ENCODE assay signal across 24 cellular contexts in genomic region chr11:33018840-33019239, GRCh38. TPM values are rescaled to one million over a fixed set of nuclear protein-coding genes. Genes with fewer than 3 reads are reported as not detected.
DNase-seq lines count a peak whose midpoint lies in the region; ATAC-seq, FAIRE-seq and TF ChIP-seq lines count a peak whose summit lies in the region.
"Had no signal": no experiment of that assay in that cellular context is flagged by ENCODE, and none has a peak within 500 bp of the region (broad histone marks: within the 10 kb centered on the region; RNA-seq: fewer than 3 reads in every experiment).

No MANE protein-coding gene starts in this region.

- TF ChIP-seq CTCF in HepG2 (CRISPR knock-in tag; IDR thresholded peaks at IDR 0.05) (no peak), psoas muscle (IDR thresholded peaks at IDR 0.05) (no peak), esophagus muscularis mucosa (IDR thresholded peaks at IDR 0.05) (no peak)

- POLR2A ChIA-PET in HepG2 (lab: Yijun Ruan, JAX) = no interaction called here

- no peak for TF ChIP-seq RAD21 in HepG2 (CRISPR knock-in tag; IDR thresholded peaks at IDR 0.05)

- no peak for ATAC-seq in HepG2
- no peak for ATAC-seq in psoas muscle
- no peak for ATAC-seq in GM21381 (IDR thresholded peaks at IDR 0.05; ENCODE audit: unreplicated experiment)
- ATAC-seq in HG02759 (IDR thresholded peaks at IDR 0.05; ENCODE audit: unreplicated experiment) = no peak
- ATAC-seq in activated CD4-positive, CD25-positive, alpha-beta regulatory T cell treated with anti-CD3 and anti-CD28 coated beads, Interleukin-2, amount 50 U/mL, for 24 hours = no peak
- ATAC-seq: GM12878, HCT116 had no signal

- H3K4me1 ChIP-seq in duodenal mucosa (ENCODE audit: control insufficient read depth in 1 of 2, insufficient read depth in 2 of 2, low read length in 2 of 2) (peaks cover 15 to 22% of the 10 kb centered on the region in 2 donors), HepG2 (ENCODE audit: insufficient read depth, low read length) (peaks cover 67% of the 10 kb centered on the region), psoas muscle (peaks cover 25% of the 10 kb centered on the region), esophagus muscularis mucosa (peaks cover 9 to 19% (median 15%) of the 10 kb centered on the region in 4 donors)

- H3K27ac ChIP-seq in duodenal mucosa (ENCODE audit: low read depth, low read length) (no peak overlapping the region), HepG2 (ENCODE audit: extremely low read length, insufficient read depth, low read length) (peak overlapping the region; percentile 86), psoas muscle (no peak overlapping the region), esophagus muscularis mucosa (replicated peaks in 1 of 4) (no peak overlapping the region)
- H3K27ac ChIP-seq: BLaER1 treated with 17β-estradiol and CSF1 and Interleukin-3, amounts not matched to agents 10 nM and 100 nM; SJSA1 had no signal

- CTCF ChIA-PET in HepG2 (lab: Yijun Ruan, JAX; ENCODE audit: low intra/inter-chr PET ratio, low total read pairs) = no interaction called here

- WGBS in HepG2 (ENCODE audit: low lambda C conversion rate) = 55% methylated on average over 6 of the region's 6 CpGs
- 48 to 59% (median 51%) methylated on average over 6 of the region's 6 CpGs for WGBS in psoas muscle, 3 donors
- 87% methylated on average over 6 of the region's 6 CpGs for WGBS in esophagus muscularis mucosa

- peak; percentile 30 for DNase-seq in LHCN-M2 (ENCODE audit: low read depth)
- DNase-seq in HepG2 (ENCODE audit: low spot score) = no peak
- no peak for DNase-seq in psoas muscle
- DNase-seq in esophagus muscularis mucosa (ENCODE audit: extremely low spot score) = no peak
- DNase-seq: CD4-positive, alpha-beta T cell; EL; GDM1; Karpas-422; NCI-H1105 treated with DMSO at 0.1 percent for 48 hours; NCI-H2029; NCI-H2227 treated with DMSO at 0.1 percent for 48 hours; NCI-H526 treated with DMSO at 0.1 percent for 48 hours; Right ventricle myocardium superior; RPMI8226 had no signal

- peak overlapping the region; percentile 80 for H3K4me2 ChIP-seq in HepG2 (ENCODE audit: low read depth, low read length)
- H3K4me2 ChIP-seq: BLaER1 treated with 17β-estradiol and CSF1 and Interleukin-3, amounts not matched to agents 10 nM and 100 nM had no signal

- in situ Hi-C loops in HepG2 (cut with HindIII; ENCODE audit: extremely low pct_ligation_motif_present, low pct_unique_long_range_greater_than_20kb) = no loop called here

- FAIRE-seq in HepG2 (lab: Jason Lieb, UNC) = no peak
- FAIRE-seq: A204.1, D721Med, GM12878 had no signal

- no peak for TF ChIP-seq EP300 in HepG2 (IDR thresholded peaks at IDR 0.05; ENCODE audit: low read depth in 2 of 2, low read length in 2 of 2)
- no peak for TF ChIP-seq EP300 in HepG2 (CRISPR knock-in tag; IDR thresholded peaks at IDR 0.05; ENCODE audit: borderline replicate concordance)
- no peak for TF ChIP-seq EP300 in esophagus muscularis mucosa (IDR thresholded peaks at IDR 0.05)

- H3K9ac ChIP-seq in duodenal mucosa (ENCODE audit: low read depth in 1 of 2, low read length in 2 of 2) (no peak overlapping the region), HepG2 (ENCODE audit: insufficient read depth, low read depth, low read length) (no peak overlapping the region; the same call in 1 of the 2 replicates)
- H3K9ac ChIP-seq: BLaER1 treated with 17β-estradiol and CSF1 and Interleukin-3, amounts not matched to agents 10 nM and 100 nM had no signal

- BruUV-seq in HepG2 (replicated peaks; lab: Mats Ljungman, UMichigan) = no TSS peak

- TF ChIP-seq POLR2A in HepG2 (IDR thresholded peaks at IDR 0.05; ENCODE audit: insufficient read depth in 1 of 2, low read depth in 2 of 2, low read length in 2 of 2) (no peak), esophagus muscularis mucosa (IDR thresholded peaks at IDR 0.05; ENCODE audit: low read depth) (no peak)

- peaks cover 73% of the 10 kb centered on the region for H3K79me2 ChIP-seq in HepG2 (ENCODE audit: insufficient read depth, low read length)

- H4K20me1 ChIP-seq in HepG2 (ENCODE audit: insufficient read depth, low read length) = no peaks in the 10 kb centered on the region
- H4K20me1 ChIP-seq: BLaER1 treated with 17β-estradiol and CSF1 and Interleukin-3, amounts not matched to agents 10 nM and 100 nM had no signal

- H3K9me3 ChIP-seq in duodenal mucosa (ENCODE audit: control insufficient read depth in 1 of 2, low read length in 2 of 2) (no peaks in the 10 kb centered on the region), HepG2 (ENCODE audit: low read length) (no peaks in the 10 kb centered on the region), psoas muscle (no peaks in the 10 kb centered on the region), esophagus muscularis mucosa (no peaks in the 10 kb centered on the region)
- H3K9me3 ChIP-seq: SJSA1 had no signal

- H2AFZ ChIP-seq in HepG2 (ENCODE audit: low read length) = no peak overlapping the region

- H3K27me3 ChIP-seq in duodenal mucosa (ENCODE audit: control insufficient read depth in 1 of 2, insufficient read depth in 2 of 2, low read length in 2 of 2) = peaks cover 0 to 4% of the 10 kb centered on the region in 2 donors
- H3K27me3 ChIP-seq in HepG2 (ENCODE audit: control insufficient read depth in 1 of 2, insufficient read depth in 2 of 2, low read length in 2 of 2) = no peaks in the 10 kb centered on the region
- H3K27me3 ChIP-seq in psoas muscle (ENCODE audit: insufficient read depth in 3 of 3, low read length in 2 of 3) = no peaks in the 10 kb centered on the region
- H3K27me3 ChIP-seq in esophagus muscularis mucosa = no peaks in the 10 kb centered on the region
- H3K27me3 ChIP-seq: SJSA1 had no signal

- H3K36me3 ChIP-seq in duodenal mucosa (ENCODE audit: control insufficient read depth in 1 of 2, insufficient read depth in 2 of 2, low read length in 2 of 2) (no peaks in the 10 kb centered on the region), HepG2 (replicated peaks in 1 of 2; ENCODE audit: control insufficient read depth in 1 of 2, insufficient read depth in 2 of 2, low read length in 2 of 2) (no peaks in the 10 kb centered on the region), psoas muscle (ENCODE audit: insufficient read depth in 1 of 2, low read depth in 1 of 2) (no peaks in the 10 kb centered on the region), esophagus muscularis mucosa (no peaks in the 10 kb centered on the region)

- H3K4me3 ChIP-seq in duodenal mucosa (ENCODE audit: low read depth in 1 of 2, low read length in 2 of 2) (peak overlapping the region; percentile 9 to 23), HepG2 (replicated peaks in 1 of 3; ENCODE audit: insufficient read depth in 1 of 3, low read depth in 2 of 3, low read length in 3 of 3) (peak overlapping the region in 1 of 3 experiments; percentile 32; a peak in 2 of 6 replicates), psoas muscle (peak overlapping the region; percentile 10), esophagus muscularis mucosa (no peak overlapping the region)
- H3K4me3 ChIP-seq: BLaER1 treated with 17β-estradiol and CSF1 and Interleukin-3, amounts not matched to agents 10 nM and 100 nM; GM12878; SJSA1 had no signal

- intact Hi-C loops in HepG2 (cut with micrococcal nuclease; ENCODE audit: unreplicated experiment) = loop anchor here (1.0 kb wide), 1 partner anchor 20 kb away; the partner anchor contains the start of gene TCP11L1
- intact Hi-C loops in psoas muscle (cut with DNase I) = no loop called here
- intact Hi-C loops in esophagus muscularis mucosa (cut with DNase I) = no loop called here

RNA-seq across cellular contexts. Expression of gene DEPDC7, which starts 3.2 kb away (rescaled TPM):
- 49.0 and 53.8 TPM in 2 replicates for total RNA-seq in LHCN-M2 (2014; rRNA removed)
- 6.9 TPM for polyA plus RNA-seq in LHCN-M2 (2012)
- total RNA-seq in HepG2 (2016; rRNA removed; fragmentation: Illumina TruSeq; extraction: Trizol) = 33.3 and 37.9 TPM in 2 replicates
- 6.7 and 7.4 TPM in 2 replicates for total RNA-seq in HepG2 (2016; cell fraction: cytosol; rRNA removed; fragmentation: Illumina TruSeq; extraction: Trizol; ENCODE audit: low read depth)
- 33.6 and 35.3 TPM in 2 replicates for total RNA-seq in HepG2 (2016; cell fraction: insoluble cytoplasmic fraction; rRNA removed; fragmentation: Illumina TruSeq; extraction: Trizol)
- total RNA-seq in HepG2 (2016; cell fraction: membrane; rRNA removed; fragmentation: Illumina TruSeq; extraction: Trizol) = 10.5 and 12.8 TPM in 2 replicates
- total RNA-seq in HepG2 (2016; cell fraction: nucleus; rRNA removed; fragmentation: Illumina TruSeq; extraction: Trizol) = 39.8 and 45.9 TPM in 2 replicates
- polyA plus RNA-seq in HepG2 (2011; rRNA removed) = 14.7 and 17.3 TPM in 2 replicates
- polyA plus RNA-seq in HepG2 (2011; cell fraction: cytosol; rRNA removed) = 4.5 and 6.0 TPM in 2 replicates
- polyA plus RNA-seq in HepG2 (2011; cell fraction: nucleus; rRNA removed) = 18.6 and 23.7 TPM in 2 replicates
- 13.0 and 13.5 TPM in 2 replicates for polyA plus RNA-seq in HepG2 (2012)
- 3.7 and 4.9 TPM in 2 replicates for polyA plus RNA-seq in HepG2 (2016; cell fraction: cytosol; fragmentation: Illumina TruSeq; extraction: Trizol; ENCODE audit: low read depth)
- polyA plus RNA-seq in HepG2 (2016; cell fraction: insoluble cytoplasmic fraction; fragmentation: Illumina TruSeq; extraction: Trizol; ENCODE audit: low read depth) = 37.0 and 38.7 TPM in 2 replicates
- polyA plus RNA-seq in HepG2 (2016; cell fraction: membrane; fragmentation: Illumina TruSeq; extraction: Trizol; ENCODE audit: low read depth) = 4.7 and 6.8 TPM in 2 replicates
- 77.3 and 77.9 TPM in 2 replicates for polyA plus RNA-seq in HepG2 (2016; cell fraction: nucleus; fragmentation: Illumina TruSeq; extraction: Trizol; ENCODE audit: insufficient read depth, low read depth)
- polyA minus RNA-seq in HepG2 (2011; rRNA and poly(A)+ RNA removed; ENCODE audit: low replicate concordance) = 4.2 and 10.8 TPM in 2 replicates
- 4.7 and 5.1 TPM in 2 replicates for polyA minus RNA-seq in HepG2 (2011; cell fraction: cytosol; rRNA and poly(A)+ RNA removed)
- polyA minus RNA-seq in HepG2 (2011; cell fraction: nucleus; rRNA and poly(A)+ RNA removed) = 26.5 and 37.2 TPM in 2 replicates
- 1 to 10 TPM; 1.5 to 4.5 (median 2.6) TPM for total RNA-seq in psoas muscle
- 1 to 10 TPM; 2.2 to 6.3 (median 4.8) TPM for polyA plus RNA-seq in psoas muscle
- 1 to 10 TPM; 1.3 to 2.3 (median 1.8) TPM for total RNA-seq in esophagus muscularis mucosa

RNA-seq across cellular contexts. Expression of gene TCP11L1, which starts 20.5 kb away (rescaled TPM):
- 32.6 and 37.5 TPM in 2 replicates for total RNA-seq in LHCN-M2 (2014; rRNA removed)
- polyA plus RNA-seq in LHCN-M2 (2012) = 13.3 TPM
- total RNA-seq in HepG2 (2016; rRNA removed; fragmentation: Illumina TruSeq; extraction: Trizol) = 10.1 and 14.0 TPM in 2 replicates
- 3.9 and 4.2 TPM in 2 replicates for total RNA-seq in HepG2 (2016; cell fraction: cytosol; rRNA removed; fragmentation: Illumina TruSeq; extraction: Trizol; ENCODE audit: low read depth)
- 10.1 and 10.9 TPM in 2 replicates for total RNA-seq in HepG2 (2016; cell fraction: insoluble cytoplasmic fraction; rRNA removed; fragmentation: Illumina TruSeq; extraction: Trizol)
- total RNA-seq in HepG2 (2016; cell fraction: membrane; rRNA removed; fragmentation: Illumina TruSeq; extraction: Trizol) = 9.8 and 11.8 TPM in 2 replicates
- total RNA-seq in HepG2 (2016; cell fraction: nucleus; rRNA removed; fragmentation: Illumina TruSeq; extraction: Trizol) = 9.6 and 12.5 TPM in 2 replicates
- polyA plus RNA-seq in HepG2 (2011; rRNA removed) = 7.4 and 7.9 TPM in 2 replicates
- 5.8 and 6.9 TPM in 2 replicates for polyA plus RNA-seq in HepG2 (2011; cell fraction: cytosol; rRNA removed)
- 6.0 and 7.4 TPM in 2 replicates for polyA plus RNA-seq in HepG2 (2011; cell fraction: nucleus; rRNA removed)
- 5.4 and 5.9 TPM in 2 replicates for polyA plus RNA-seq in HepG2 (2012)
- polyA plus RNA-seq in HepG2 (2016; cell fraction: cytosol; fragmentation: Illumina TruSeq; extraction: Trizol; ENCODE audit: low read depth) = 4.6 and 4.7 TPM in 2 replicates
- polyA plus RNA-seq in HepG2 (2016; cell fraction: insoluble cytoplasmic fraction; fragmentation: Illumina TruSeq; extraction: Trizol; ENCODE audit: low read depth) = 7.4 and 9.0 TPM in 2 replicates
- polyA plus RNA-seq in HepG2 (2016; cell fraction: membrane; fragmentation: Illumina TruSeq; extraction: Trizol; ENCODE audit: low read depth) = 7.2 and 7.3 TPM in 2 replicates
- polyA plus RNA-seq in HepG2 (2016; cell fraction: nucleus; fragmentation: Illumina TruSeq; extraction: Trizol; ENCODE audit: insufficient read depth, low read depth) = 6.7 and 7.9 TPM in 2 replicates
- 35.7 and 40.8 TPM in 2 replicates for polyA minus RNA-seq in HepG2 (2011; rRNA and poly(A)+ RNA removed; ENCODE audit: low replicate concordance)
- 11.7 and 13.2 TPM in 2 replicates for polyA minus RNA-seq in HepG2 (2011; cell fraction: cytosol; rRNA and poly(A)+ RNA removed)
- 18.0 and 24.1 TPM in 2 replicates for polyA minus RNA-seq in HepG2 (2011; cell fraction: nucleus; rRNA and poly(A)+ RNA removed)
- 1 to 10 TPM; 4.6 to 7.9 (median 6.3) TPM for total RNA-seq in psoas muscle
- 1 to 10 TPM; 2.0 to 4.5 (median 2.2) TPM for polyA plus RNA-seq in psoas muscle
- total RNA-seq in esophagus muscularis mucosa = 10 to 100 TPM; 39.6 to 66.0 (median 58.3) TPM

Comparison
In these comparisons a context has a peak if more than half of its experiments do, and no peak if none do; other contexts are left out.
1. H3K4me3 ChIP-seq: peak in duodenal mucosa (2 of 2) and psoas muscle (single experiment); none in esophagus muscularis mucosa (0 of 4).